8 cellular contexts compared by ENCODE assay signal in the genomic region with DNA sequence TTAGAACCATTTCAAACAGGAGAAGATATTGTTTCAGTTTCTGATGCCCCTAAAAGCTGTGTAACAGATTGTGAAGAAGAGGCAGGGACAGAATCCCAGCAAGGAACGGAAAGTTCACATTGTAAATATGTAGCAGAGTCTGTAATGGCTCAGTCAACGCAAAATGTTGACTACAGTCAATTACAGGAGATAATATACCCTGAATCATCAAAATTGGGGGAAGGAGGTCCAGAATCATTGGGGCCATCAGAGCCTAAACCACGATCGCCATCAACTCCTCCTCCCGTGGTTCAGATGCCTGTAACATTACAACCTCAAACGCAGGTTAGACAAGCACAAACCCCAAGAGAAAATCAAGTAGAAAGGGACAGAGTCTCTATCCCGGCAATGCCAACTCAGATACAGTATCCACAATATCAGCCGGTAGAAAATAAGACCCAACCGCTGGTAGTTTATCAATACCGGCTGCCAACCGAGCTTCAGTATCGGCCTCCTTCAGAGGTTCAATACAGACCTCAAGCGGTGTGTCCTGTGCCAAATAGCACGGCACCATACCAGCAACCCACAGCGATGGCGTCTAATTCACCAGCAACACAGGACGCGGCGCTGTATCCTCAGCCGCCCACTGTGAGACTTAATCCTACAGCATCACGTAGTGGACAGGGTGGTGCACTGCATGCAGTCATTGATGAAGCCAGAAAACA. TPM values are rescaled to one million over a fixed set of nuclear protein-coding genes. Genes with fewer than 3 reads are reported as not detected.
DNase-seq lines count a peak whose midpoint lies in the region; ATAC-seq and TF ChIP-seq lines count a peak whose summit lies in the region.

No MANE protein-coding gene starts in this region.

- peaks cover 8% of the 10 kb centered on the region for H3K27me3 ChIP-seq in MM.1S (replicated peaks; ENCODE audit: insufficient read depth, low read length)
- H3K27me3 ChIP-seq in transverse colon, result no peaks in the 10 kb centered on the region

- H3K36me3 Mint-ChIP-seq in activated naive CD4-positive, alpha-beta T cell treated with anti-CD3 and anti-CD28 coated beads, Interleukin-2, amount 10 ng/mL, durations not matched to agents 7 days and 5 days, result no peaks in the 10 kb centered on the region

- H3K9me2 ChIP-seq in MM.1S (replicated peaks; ENCODE audit: insufficient read depth, low read length), result no peaks in the 10 kb centered on the region

- no peak for TF ChIP-seq EP300 in transverse colon (IDR thresholded peaks at IDR 0.05; ENCODE audit: low read depth)

- intact Hi-C loops in posterior cingulate gyrus (cut with DNase I) (loop anchor here (2.0 to 10.0 kb wide), 5 partner anchors 52 to 364 kb away; no protein-coding TSS in a partner anchor), transverse colon (cut with DNase I; ENCODE audit: low total_unique reads) (no loop called here)

- no peaks in the 10 kb centered on the region for H3K9me3 Mint-ChIP-seq in activated naive CD4-positive, alpha-beta T cell treated with anti-CD3 and anti-CD28 coated beads, Interleukin-2, amount 10 ng/mL, durations not matched to agents 7 days and 5 days

- H3K79me2 ChIP-seq in MM.1S (ENCODE audit: low read length), result no peaks in the 10 kb centered on the region

- H3K27me3 Mint-ChIP-seq in activated naive CD4-positive, alpha-beta T cell treated with anti-CD3 and anti-CD28 coated beads, Interleukin-2, amount 10 ng/mL, durations not matched to agents 7 days and 5 days, result peaks cover 36% of the 10 kb centered on the region

- H3K27ac ChIP-seq in MM.1S (ENCODE audit: low read length), result no peak overlapping the region
- H3K27ac ChIP-seq in transverse colon, result peak overlapping the region in 2 of 4 donors; percentile 13 to 22

- in situ Hi-C loops in transverse colon (cut with MboI; ENCODE audit: low pct_ligation_motif_present in 1 of 4, low pct_unique_long_range_greater_than_20kb in 1 of 4, low sequenced_read_pairs in 3 of 4), result loop anchor here in 1 of 4 donors (25.0 kb wide), 2 partner anchors 227 to 298 kb away; a partner anchor contains a TSS

- H3K9me3 ChIP-seq in MM.1S (replicated peaks; ENCODE audit: insufficient read depth, low read length) (no peaks in the 10 kb centered on the region), transverse colon (no peaks in the 10 kb centered on the region)

- no peaks in the 10 kb centered on the region for H4K20me1 ChIP-seq in MM.1S (ENCODE audit: insufficient read depth, low read length)

- peak overlapping the region; percentile 62 for H3K4me2 ChIP-seq in MM.1S (ENCODE audit: low read depth, low read length)

- no peaks in the 10 kb centered on the region for H3K36me3 ChIP-seq in MM.1S (replicated peaks; ENCODE audit: insufficient read depth, low read length)
- no peaks in the 10 kb centered on the region for H3K36me3 ChIP-seq in transverse colon

- no peak for TF ChIP-seq POLR2A in transverse colon (IDR thresholded peaks at IDR 0.05)

- no peak overlapping the region for H3K27ac Mint-ChIP-seq in activated naive CD4-positive, alpha-beta T cell treated with anti-CD3 and anti-CD28 coated beads, Interleukin-2, amount 10 ng/mL, durations not matched to agents 7 days and 5 days

- peak; percentile 82 for TF ChIP-seq CTCF in AG09309 (IDR thresholded peaks at IDR 0.05; ENCODE audit: control insufficient read depth, insufficient read depth, low read depth, low read length, missing control alignments)
- peak; percentile 79 for TF ChIP-seq CTCF in MM.1S (IDR thresholded peaks at IDR 0.05; ENCODE audit: low read length)
- peak; percentile 81 to 98 (median 89) for TF ChIP-seq CTCF in transverse colon (IDR thresholded peaks at IDR 0.05)

- H3K4me3 Mint-ChIP-seq in activated naive CD4-positive, alpha-beta T cell treated with anti-CD3 and anti-CD28 coated beads, Interleukin-2, amount 10 ng/mL, durations not matched to agents 7 days and 5 days, result no peak overlapping the region

- 26 to 61% methylated on average over 5 to 21 of the region's 21 CpGs for WGBS in transverse colon (ENCODE audit: low coverage in 1 of 2), 2 donors

- no peak overlapping the region for H3K9ac ChIP-seq in MM.1S (ENCODE audit: low read length)

- H3K4me1 ChIP-seq in MM.1S (ENCODE audit: low read length), result no peaks in the 10 kb centered on the region
- H3K4me1 ChIP-seq in transverse colon, result peaks cover 7 to 48% (median 21%) of the 10 kb centered on the region in 4 donors

- H2AFZ ChIP-seq in MM.1S (ENCODE audit: low read length), result peak overlapping the region; percentile 71

- CTCF ChIA-PET in activated naive CD4-positive, alpha-beta T cell treated with anti-CD3 and anti-CD28 coated beads, Interleukin-2, amount 10 ng/mL, durations not matched to agents 7 days and 5 days (lab: Charles Lee), result interaction anchor here (0.9 to 1.4 kb wide), 2 partner anchors 52 to 106 kb away, joined by 3 to 4 read pairs; no protein-coding TSS in a partner anchor

- H3K4me1 Mint-ChIP-seq in activated naive CD4-positive, alpha-beta T cell treated with anti-CD3 and anti-CD28 coated beads, Interleukin-2, amount 10 ng/mL, durations not matched to agents 7 days and 5 days, result no peaks in the 10 kb centered on the region

- H3F3A ChIP-seq in MM.1S (ENCODE audit: insufficient read depth, low read length), result no peaks in the 10 kb centered on the region

- H3K4me3 ChIP-seq in AG09309 (ENCODE audit: control insufficient read depth, low read depth, low read length), result no peak overlapping the region; the same call in 1 of the 2 replicates
- 0 out of 2 replicates have a peak overlapping the region, but pooled peaks have one; percentile 10 for H3K4me3 ChIP-seq in MM.1S (ENCODE audit: low read length)
- peak overlapping the region in 1 of 4 donors; percentile 37 for H3K4me3 ChIP-seq in transverse colon

- DNase-seq in AG09309 (ENCODE audit: low read depth) (peak; percentile 29), MM.1S (peak; percentile 84), SK-N-DZ (ENCODE audit: low spot score) (peak; percentile 86), glomerular visceral epithelial cell (ENCODE audit: extremely low spot score) (peak; percentile 64), posterior cingulate gyrus (peak; percentile 68 to 97 (median 80)), transverse colon (peak; percentile 87)
- DNase-seq in activated naive CD4-positive, alpha-beta T cell treated with anti-CD3 and anti-CD28 coated beads, Interleukin-2, amount 10 ng/mL, durations not matched to agents 7 days and 5 days, result peak; percentile 84

- peak; percentile 70 for ATAC-seq in GM19324 (IDR thresholded peaks at IDR 0.05; ENCODE audit: low FRiP score, unreplicated experiment)

RNA-seq across cellular contexts. Expression of a gene that starts 40.8 kb away (rescaled TPM):
- not detected in 2 replicates for polyA plus RNA-seq in SK-N-DZ (2014; cell fraction: cytosol; rRNA removed)
- polyA plus RNA-seq in SK-N-DZ (2014; cell fraction: nucleus; rRNA removed), result not detected in 2 replicates
- total RNA-seq in transverse colon, result not detected

Comparison
In these comparisons a context has a peak if more than half of its experiments do, and no peak if none do; other contexts are left out.
1. DNase-seq: peak in every context shown above with its lines; median percentile 87 in transverse colon; 86 in SK-N-DZ; 84 in MM.1S; 84 in activated naive CD4-positive, alpha-beta T cell treated with anti-CD3 and anti-CD28 coated beads, Interleukin-2, amount 10 ng/mL, durations not matched to agents 7 days and 5 days; 80 in posterior cingulate gyrus; 64 in glomerular visceral epithelial cell; 29 in AG09309.